Comparison of ENCODE assay signal across 1 cellular context in the genomic region with DNA sequence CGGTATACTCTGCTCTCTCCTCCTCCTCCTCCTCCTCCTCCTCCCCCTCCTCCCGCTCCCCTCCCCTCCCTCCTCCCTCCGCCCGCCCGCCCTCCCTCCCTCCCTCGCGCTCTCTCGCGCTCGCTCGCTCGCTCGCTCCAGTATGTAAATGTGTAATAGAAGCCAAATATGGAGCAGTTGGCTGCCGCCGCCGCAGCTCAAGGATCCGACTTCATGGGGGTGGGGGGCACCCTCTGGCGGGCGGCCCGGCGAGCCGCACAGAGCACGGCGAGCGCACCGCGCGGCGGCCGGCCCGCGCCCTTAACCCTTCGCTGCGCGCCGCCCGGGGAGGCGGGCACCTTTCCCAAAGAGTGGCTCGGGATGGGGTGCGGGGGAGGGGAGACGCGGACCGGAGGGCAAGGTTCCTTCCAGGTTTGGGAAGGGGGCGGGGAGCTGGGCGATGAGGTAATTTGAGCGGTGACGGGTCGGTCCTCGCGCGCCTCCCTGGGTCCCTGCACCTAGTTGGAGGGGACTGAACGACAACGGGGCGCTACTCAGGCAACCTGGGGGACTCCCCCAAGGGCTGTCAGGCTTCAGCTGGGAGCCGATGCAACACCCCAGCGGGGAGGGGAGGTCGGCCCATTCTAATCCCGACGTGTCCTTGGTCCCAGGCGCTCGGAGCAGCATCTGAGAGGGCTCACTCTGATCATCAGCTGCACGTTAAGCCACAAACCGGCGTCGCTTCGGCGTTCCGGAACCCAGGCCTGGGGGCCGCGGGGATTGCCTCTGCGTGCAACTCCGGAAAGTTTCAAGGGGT.
A peak's percentile ranks its signal among the peaks of the same experiment; 100 is the strongest.
TF ChIP-seq lines count a peak whose summit lies in the region.

No MANE protein-coding gene starts in this region.

TF ChIP-seq in HepG2, 621 proteins besides CTCF, POLR2A, EP300 and RAD21 (continued from another document):
- TF ChIP-seq, protein P1, sequence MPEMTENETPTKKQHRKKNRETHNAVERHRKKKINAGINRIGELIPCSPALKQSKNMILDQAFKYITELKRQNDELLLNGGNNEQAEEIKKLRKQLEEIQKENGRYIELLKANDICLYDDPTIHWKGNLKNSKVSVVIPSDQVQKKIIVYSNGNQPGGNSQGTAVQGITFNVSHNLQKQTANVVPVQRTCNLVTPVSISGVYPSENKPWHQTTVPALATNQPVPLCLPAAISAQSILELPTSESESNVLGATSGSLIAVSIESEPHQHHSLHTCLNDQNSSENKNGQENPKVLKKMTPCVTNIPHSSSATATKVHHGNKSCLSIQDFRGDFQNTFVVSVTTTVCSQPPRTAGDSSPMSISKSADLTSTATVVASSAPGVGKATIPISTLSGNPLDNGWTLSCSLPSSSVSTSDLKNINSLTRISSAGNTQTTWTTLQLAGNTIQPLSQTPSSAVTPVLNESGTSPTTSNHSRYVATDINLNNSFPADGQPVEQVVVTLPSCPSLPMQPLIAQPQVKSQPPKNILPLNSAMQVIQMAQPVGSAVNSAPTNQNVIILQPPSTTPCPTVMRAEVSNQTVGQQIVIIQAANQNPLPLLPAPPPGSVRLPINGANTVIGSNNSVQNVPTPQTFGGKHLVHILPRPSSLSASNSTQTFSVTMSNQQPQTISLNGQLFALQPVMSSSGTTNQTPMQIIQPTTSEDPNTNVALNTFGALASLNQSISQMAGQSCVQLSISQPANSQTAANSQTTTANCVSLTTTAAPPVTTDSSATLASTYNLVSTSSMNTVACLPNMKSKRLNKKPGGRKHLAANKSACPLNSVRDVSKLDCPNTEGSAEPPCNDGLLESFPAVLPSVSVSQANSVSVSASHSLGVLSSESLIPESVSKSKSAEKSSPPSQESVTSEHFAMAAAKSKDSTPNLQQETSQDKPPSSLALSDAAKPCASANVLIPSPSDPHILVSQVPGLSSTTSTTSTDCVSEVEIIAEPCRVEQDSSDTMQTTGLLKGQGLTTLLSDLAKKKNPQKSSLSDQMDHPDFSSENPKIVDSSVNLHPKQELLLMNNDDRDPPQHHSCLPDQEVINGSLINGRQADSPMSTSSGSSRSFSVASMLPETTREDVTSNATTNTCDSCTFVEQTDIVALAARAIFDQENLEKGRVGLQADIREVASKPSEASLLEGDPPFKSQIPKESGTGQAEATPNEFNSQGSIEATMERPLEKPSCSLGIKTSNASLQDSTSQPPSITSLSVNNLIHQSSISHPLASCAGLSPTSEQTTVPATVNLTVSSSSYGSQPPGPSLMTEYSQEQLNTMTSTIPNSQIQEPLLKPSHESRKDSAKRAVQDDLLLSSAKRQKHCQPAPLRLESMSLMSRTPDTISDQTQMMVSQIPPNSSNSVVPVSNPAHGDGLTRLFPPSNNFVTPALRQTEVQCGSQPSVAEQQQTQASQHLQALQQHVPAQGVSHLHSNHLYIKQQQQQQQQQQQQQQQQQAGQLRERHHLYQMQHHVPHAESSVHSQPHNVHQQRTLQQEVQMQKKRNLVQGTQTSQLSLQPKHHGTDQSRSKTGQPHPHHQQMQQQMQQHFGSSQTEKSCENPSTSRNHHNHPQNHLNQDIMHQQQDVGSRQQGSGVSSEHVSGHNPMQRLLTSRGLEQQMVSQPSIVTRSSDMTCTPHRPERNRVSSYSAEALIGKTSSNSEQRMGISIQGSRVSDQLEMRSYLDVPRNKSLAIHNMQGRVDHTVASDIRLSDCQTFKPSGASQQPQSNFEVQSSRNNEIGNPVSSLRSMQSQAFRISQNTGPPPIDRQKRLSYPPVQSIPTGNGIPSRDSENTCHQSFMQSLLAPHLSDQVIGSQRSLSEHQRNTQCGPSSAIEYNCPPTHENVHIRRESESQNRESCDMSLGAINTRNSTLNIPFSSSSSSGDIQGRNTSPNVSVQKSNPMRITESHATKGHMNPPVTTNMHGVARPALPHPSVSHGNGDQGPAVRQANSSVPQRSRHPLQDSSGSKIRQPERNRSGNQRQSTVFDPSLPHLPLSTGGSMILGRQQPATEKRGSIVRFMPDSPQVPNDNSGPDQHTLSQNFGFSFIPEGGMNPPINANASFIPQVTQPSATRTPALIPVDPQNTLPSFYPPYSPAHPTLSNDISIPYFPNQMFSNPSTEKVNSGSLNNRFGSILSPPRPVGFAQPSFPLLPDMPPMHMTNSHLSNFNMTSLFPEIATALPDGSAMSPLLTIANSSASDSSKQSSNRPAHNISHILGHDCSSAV (CRISPR knock-in tag; IDR thresholded peaks at IDR 0.05; ENCODE audit: borderline replicate concordance) = no peak
- TF ChIP-seq SP140L (CRISPR knock-in tag; IDR thresholded peaks at IDR 0.05; ENCODE audit: borderline replicate concordance) (peak; percentile 29; the same call in 1 of the 2 replicates), RBM22 (optimal IDR thresholded peaks at IDR 0.05; ENCODE audit: low read length) (no peak), ISL2 (CRISPR knock-in tag; IDR thresholded peaks at IDR 0.05) (peak; percentile 56), MZF1 (CRISPR knock-in tag; IDR thresholded peaks at IDR 0.05; ENCODE audit: borderline replicate concordance) (no peak), HMG20A (CRISPR knock-in tag; IDR thresholded peaks at IDR 0.05; ENCODE audit: borderline replicate concordance) (no peak; the same call in 1 of the 2 replicates), FOXM1 (CRISPR knock-in tag; IDR thresholded peaks at IDR 0.05) (no peak), SP4 (CRISPR knock-in tag; IDR thresholded peaks at IDR 0.05) (no peak), AGO1 (IDR thresholded peaks at IDR 0.05; ENCODE audit: low read depth, low read length, poor library complexity, severe bottlenecking) (peak; percentile 79), ZNF766 (CRISPR knock-in tag; IDR thresholded peaks at IDR 0.05; ENCODE audit: borderline replicate concordance) (no peak), ZKSCAN5 (CRISPR knock-in tag; IDR thresholded peaks at IDR 0.05) (no peak)
- TF ChIP-seq, protein P2, sequence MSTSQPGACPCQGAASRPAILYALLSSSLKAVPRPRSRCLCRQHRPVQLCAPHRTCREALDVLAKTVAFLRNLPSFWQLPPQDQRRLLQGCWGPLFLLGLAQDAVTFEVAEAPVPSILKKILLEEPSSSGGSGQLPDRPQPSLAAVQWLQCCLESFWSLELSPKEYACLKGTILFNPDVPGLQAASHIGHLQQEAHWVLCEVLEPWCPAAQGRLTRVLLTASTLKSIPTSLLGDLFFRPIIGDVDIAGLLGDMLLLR (CRISPR knock-in tag; IDR thresholded peaks at IDR 0.05) = peak; percentile 74
